In genomic region chr14:73747386-73748211, GRCh38 we compare ENCODE assay signal across 11 cellular contexts. TPM values are rescaled to one million over a fixed set of nuclear protein-coding genes. Genes with fewer than 3 reads are reported as not detected.
DNase-seq lines count a peak whose midpoint lies in the region; ATAC-seq and TF ChIP-seq lines count a peak whose summit lies in the region.
"Had no signal": no experiment of that assay in that cellular context is flagged by ENCODE, and none has a peak within 500 bp of the region (broad histone marks: within the 10 kb centered on the region; RNA-seq: fewer than 3 reads in every experiment).

No MANE protein-coding gene starts in this region.

- intact Hi-C loops in colonic mucosa (cut with DNase I): no loop called here

- H3K79me2 ChIP-seq in DND-41 (ENCODE audit: insufficient read depth, low read length) (peaks cover 98% of the 10 kb centered on the region), Loucy (ENCODE audit: insufficient read depth, low read length) (peaks cover 99% of the 10 kb centered on the region), trophoblast cell (ENCODE audit: control insufficient read depth, insufficient read depth, low read length, poor library complexity) (peaks cover 42% of the 10 kb centered on the region)

- peak overlapping the region; percentile 25 for H3K14ac ChIP-seq in trophoblast cell (ENCODE audit: low read length)

- peak overlapping the region; percentile 3 for H4K8ac ChIP-seq in trophoblast cell (ENCODE audit: low read depth, low read length)

- no peak overlapping the region for H2BK12ac ChIP-seq in trophoblast cell (ENCODE audit: low read length)

- peaks cover 16% of the 10 kb centered on the region for H3F3A ChIP-seq in Loucy (ENCODE audit: low read depth)

- H3K4ac ChIP-seq in trophoblast cell (ENCODE audit: low read depth, low read length): peak overlapping the region; percentile 53

- H3K36me3 ChIP-seq in DND-41 (ENCODE audit: insufficient read depth, low read length) (peaks cover 7% of the 10 kb centered on the region; the same call in 1 of the 2 replicates), Loucy (ENCODE audit: insufficient read depth, low read length) (peaks cover 5% of the 10 kb centered on the region; the same call in 1 of the 2 replicates), colonic mucosa (no peaks in the 10 kb centered on the region), trophoblast cell (ENCODE audit: control insufficient read depth in 1 of 2, insufficient read depth in 2 of 2, low read length in 2 of 2) (no peaks in the 10 kb centered on the region)

- H4K20me1 ChIP-seq in DND-41 (ENCODE audit: insufficient read depth, low read length): peaks cover 78% of the 10 kb centered on the region
- H4K20me1 ChIP-seq in Loucy (ENCODE audit: insufficient read depth, low read length, poor library complexity, severe bottlenecking): peaks cover 80% of the 10 kb centered on the region

- DNase-seq in DND-41 (no peak), colonic mucosa (no peak), trophoblast cell (no peak), cerebellar cortex (ENCODE audit: low spot score) (no peak)
- DNase-seq in activated effector memory CD4-positive, alpha-beta T cell treated with Interleukin-2 at 50 U/mL for 16 hours: no peak
- DNase-seq: NCI-H446 treated with DMSO at 0.1 percent for 48 hours; stimulated activated CD4-positive, alpha-beta T cell treated with anti-CD3 and anti-CD28 coated beads, Interleukin-1b, Interleukin-23, amount 100 ng/mL, for 48 hours; T-helper 9 cell had no signal

- H2AK5ac ChIP-seq in trophoblast cell (ENCODE audit: low read length): no peak overlapping the region

- H2AFZ ChIP-seq in DND-41 (ENCODE audit: low read depth, low read length) (no peak overlapping the region), Loucy (ENCODE audit: low read length) (no peak overlapping the region), trophoblast cell (ENCODE audit: insufficient read depth, low read length, poor library complexity) (no peak overlapping the region)

- H3K27ac ChIP-seq in DND-41 (ENCODE audit: low read length) (peak overlapping the region; percentile 1; the same call in 1 of the 2 replicates), colonic mucosa (peak overlapping the region; percentile 92), trophoblast cell (ENCODE audit: low read depth, low read length) (peak overlapping the region; percentile 40)

- peak overlapping the region; percentile 20 for H4K91ac ChIP-seq in trophoblast cell (ENCODE audit: low read depth, low read length)

- H3K23ac ChIP-seq in trophoblast cell (ENCODE audit: low read length): no peak overlapping the region

- TF ChIP-seq CTCF in DND-41 (IDR thresholded peaks at IDR 0.05; ENCODE audit: borderline replicate concordance, extremely low read depth, low read length, poor library complexity, severe bottlenecking): no peak
- TF ChIP-seq CTCF in Loucy (conservative IDR thresholded peaks at IDR 0.05; ENCODE audit: low read length): no peak
- no peak for TF ChIP-seq CTCF in colonic mucosa (IDR thresholded peaks at IDR 0.05)

- H3K18ac ChIP-seq in trophoblast cell (ENCODE audit: low read length): peak overlapping the region; percentile 16

- H3K4me1 ChIP-seq in DND-41 (ENCODE audit: insufficient read depth, low read length) (peaks cover 51% of the 10 kb centered on the region), Loucy (ENCODE audit: insufficient read depth, low read length, poor library complexity, severe bottlenecking) (peaks cover 90% of the 10 kb centered on the region), colonic mucosa (peaks cover 86% of the 10 kb centered on the region), trophoblast cell (ENCODE audit: control insufficient read depth in 1 of 2, insufficient read depth in 2 of 2, low read length in 2 of 2) (peaks cover 67 to 76% of the 10 kb centered on the region in 2 experiments)

- H3K79me1 ChIP-seq in trophoblast cell (ENCODE audit: low read length): peaks cover 16% of the 10 kb centered on the region

- H3K4me2 ChIP-seq in DND-41 (ENCODE audit: insufficient read depth, low read length): no peak overlapping the region
- H3K4me2 ChIP-seq in Loucy (ENCODE audit: low read depth, low read length, poor library complexity, severe bottlenecking): peak overlapping the region; percentile 98
- H3K4me2 ChIP-seq in trophoblast cell (ENCODE audit: low read length): peak overlapping the region; percentile 13

- H4K12ac ChIP-seq in trophoblast cell (ENCODE audit: low read depth, low read length): no peak overlapping the region

- no peak for ATAC-seq in DND-41 (ENCODE audit: insufficient read depth, low read depth)
- ATAC-seq in HG03135 (IDR thresholded peaks at IDR 0.05; ENCODE audit: unreplicated experiment): no peak
- ATAC-seq in HG02642 (IDR thresholded peaks at IDR 0.05; ENCODE audit: poor library complexity, unreplicated experiment): no peak

- no peak overlapping the region for H3K4me3 ChIP-seq in DND-41 (ENCODE audit: low read depth in 1 of 2, low read length in 2 of 2)
- H3K4me3 ChIP-seq in Loucy (ENCODE audit: low read length, poor library complexity, severe bottlenecking): no peak overlapping the region
- H3K4me3 ChIP-seq in colonic mucosa: no peak overlapping the region
- H3K4me3 ChIP-seq in trophoblast cell (ENCODE audit: low read depth, low read length): no peak overlapping the region

- H3K9me2 ChIP-seq in Loucy (replicated peaks; ENCODE audit: low read depth, low read length): no peaks in the 10 kb centered on the region

- H3K9me3 ChIP-seq in DND-41 (ENCODE audit: insufficient read depth, low read length, severe bottlenecking) (no peaks in the 10 kb centered on the region), Loucy (ENCODE audit: insufficient read depth, low read depth, low read length) (no peaks in the 10 kb centered on the region), colonic mucosa (no peaks in the 10 kb centered on the region), trophoblast cell (ENCODE audit: insufficient read depth, low read depth, low read length) (no peaks in the 10 kb centered on the region)

- no peaks in the 10 kb centered on the region for H3K27me3 ChIP-seq in DND-41 (ENCODE audit: insufficient read depth, low read length, poor library complexity)
- H3K27me3 ChIP-seq in Loucy (ENCODE audit: insufficient read depth, low read length, poor library complexity, severe bottlenecking): no peaks in the 10 kb centered on the region
- H3K27me3 ChIP-seq in colonic mucosa: no peaks in the 10 kb centered on the region
- H3K27me3 ChIP-seq in trophoblast cell (ENCODE audit: insufficient read depth, low read length): no peaks in the 10 kb centered on the region

- no CpG with 5 or more reads among the region's 9 CpGs for WGBS in trophoblast cell (ENCODE audit: extremely low coverage, insufficient coverage, insufficient read length)

- no peak overlapping the region; the same call in 1 of the 2 replicates for H3K9ac ChIP-seq in DND-41 (ENCODE audit: low read depth, low read length)
- peak overlapping the region; percentile 83 for H3K9ac ChIP-seq in Loucy (ENCODE audit: low read depth, low read length, poor library complexity, severe bottlenecking)
- H3K9ac ChIP-seq in colonic mucosa (ENCODE audit: low read depth in 2 of 2, low read length in 2 of 2): peak overlapping the region in 1 of 2 donors; percentile 97
- no peak overlapping the region for H3K9ac ChIP-seq in trophoblast cell (ENCODE audit: low read length)

- H2BK120ac ChIP-seq in trophoblast cell (ENCODE audit: insufficient read depth, low read length, poor library complexity): no peak overlapping the region

- no peak overlapping the region for H2BK5ac ChIP-seq in trophoblast cell (ENCODE audit: low read depth, low read length, poor library complexity)

RNA-seq across cellular contexts. Expression of gene PNMA1, which starts 33.4 kb away (rescaled TPM):
- total RNA-seq in colonic mucosa: 10 to 100 TPM; 13.4 to 28.3 TPM
- 19.1 and 19.3 TPM in 2 replicates for polyA plus RNA-seq in trophoblast cell (2013)

Comparison
In these comparisons a context has a peak if more than half of its experiments do, and no peak if none do; other contexts are left out.
1. H3K27ac ChIP-seq: peak in every context shown above with its lines; median percentile 92 in colonic mucosa; 40 in trophoblast cell; 1 in DND-41.